Comparison of ENCODE assay signal across 8 cellular contexts in the genomic region with DNA sequence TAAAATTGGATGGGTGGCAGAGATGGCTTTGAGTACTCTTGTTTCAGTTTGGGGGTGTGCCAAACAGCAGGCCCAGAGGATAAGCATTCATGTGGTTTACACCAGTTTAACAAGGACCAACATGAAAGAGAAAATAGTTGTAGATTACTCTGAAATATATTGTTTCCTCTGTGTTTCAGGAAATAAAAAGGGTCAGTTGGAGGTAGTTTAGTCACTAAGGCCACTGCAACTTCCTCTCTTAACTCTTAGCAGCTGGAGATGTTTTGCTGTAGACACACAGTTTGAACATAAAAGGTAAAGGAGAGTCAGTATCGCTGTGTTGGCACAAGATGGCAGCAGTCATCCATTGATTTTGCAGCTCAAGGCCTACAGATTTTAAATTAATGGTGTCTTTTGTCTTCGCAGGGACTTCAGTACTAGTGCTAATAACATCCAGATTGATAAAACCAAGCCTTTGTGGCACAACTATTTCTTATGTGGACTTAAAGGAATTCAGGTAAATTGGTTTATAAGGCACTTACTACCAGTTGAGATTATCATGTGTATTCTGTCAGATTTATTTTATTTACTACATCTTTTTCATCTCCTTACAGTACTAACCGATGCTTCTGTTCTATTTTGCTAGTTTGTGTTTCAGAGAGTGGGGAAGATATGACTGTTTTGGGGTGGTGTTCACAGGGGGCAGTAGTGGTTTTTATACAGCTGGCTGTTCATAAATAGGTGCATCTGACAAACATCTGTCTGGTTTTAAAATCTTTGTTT.
DNase-seq lines count a peak whose midpoint lies in the region; ATAC-seq, FAIRE-seq and TF ChIP-seq lines count a peak whose summit lies in the region.

No MANE protein-coding gene starts in this region.

- no peak for DNase-seq in D721Med (ENCODE audit: insufficient read length, low spot score)
- DNase-seq in NOMO-1 treated with dmso at 0.1 percent for 144 hours (lab: John Stamatoyannopoulos, UW; ENCODE audit: unreplicated experiment): peak; percentile 87
- DNase-seq in activated T-cell treated with anti-CD3 and anti-CD28 coated beads for 4 hours: peak; percentile 19
- DNase-seq in fibroblast of villous mesenchyme (ENCODE audit: low read depth): peak; percentile 90
- DNase-seq in non-pigmented ciliary epithelial cell (ENCODE audit: low read depth): peak; percentile 52

- peak; percentile 77 for FAIRE-seq in D721Med (lab: Jason Lieb, UNC)

- ATAC-seq in GM19395 (IDR thresholded peaks at IDR 0.05; ENCODE audit: unreplicated experiment) (peak; percentile 97), HG03460 (IDR thresholded peaks at IDR 0.05; ENCODE audit: unreplicated experiment) (peak; percentile 90), HG03521 (IDR thresholded peaks at IDR 0.05; ENCODE audit: unreplicated experiment) (no peak)

- H3K4me3 ChIP-seq in fibroblast of villous mesenchyme (ENCODE audit: low read depth, low read length): no peak overlapping the region

- TF ChIP-seq CTCF in D721Med (IDR thresholded peaks at IDR 0.05; ENCODE audit: insufficient read depth, missing control alignments) (peak; percentile 87), fibroblast of villous mesenchyme (IDR thresholded peaks at IDR 0.05; ENCODE audit: insufficient read depth, low read depth, low read length) (peak; percentile 82)
